29 cellular contexts compared by ENCODE assay signal in genomic region chr11:29271616-29272015, GRCh38.
"Had no signal": no experiment of that assay in that cellular context is flagged by ENCODE, and none has a peak within 500 bp of the region (broad histone marks: within the 10 kb centered on the region; RNA-seq: fewer than 3 reads in every experiment).

No MANE protein-coding gene starts in this region.

- H3K27ac ChIP-seq: colonic mucosa, dorsolateral prefrontal cortex, esophagus squamous epithelium, gastroesophageal sphincter, left lung, ovary, psoas muscle, stomach, suprapubic skin, tibial nerve, WERI-Rb-1 had no signal

- DNase-seq: activated CD4-positive, alpha-beta T cell treated with anti-CD3 and anti-CD28 coated beads for 1 hour; activated CD4-positive, alpha-beta T cell treated with anti-CD3 and anti-CD28 coated beads, Interleukin-2, amount 50 U/mL, for 1 hour; activated CD8-positive, alpha-beta T cell treated with anti-CD3 and anti-CD28 coated beads, Interleukin-2, amount 10 ng/mL, durations not matched to agents 7 days and 5 days; activated gamma-delta T cell; anterior cingulate cortex; colonic mucosa; dorsolateral prefrontal cortex; effector memory CD8-positive, alpha-beta T cell; esophagus squamous epithelium; head of caudate nucleus; hypothalamus; islet precursor cell; left lung; midbrain; natural killer cell; ovary; psoas muscle; small intestine; stimulated activated CD4-positive, alpha-beta T cell treated with anti-CD3 and anti-CD28 coated beads, Interleukin-15, amount 100 ng/mL, for 24 hours; stomach; T-cell; WERI-Rb-1 had no signal

- H3K4me1 ChIP-seq: colonic mucosa, esophagus squamous epithelium, gastroesophageal sphincter, left lung, psoas muscle, stomach, suprapubic skin, tibial nerve had no signal

- H3K9me3 ChIP-seq: colonic mucosa, esophagus squamous epithelium, gastroesophageal sphincter, ovary, psoas muscle, stomach, suprapubic skin, tibial nerve had no signal

- ATAC-seq: activated CD8-positive, alpha-beta T cell treated with anti-CD3 and anti-CD28 coated beads, Interleukin-2, amount 10 ng/mL, durations not matched to agents 7 days and 5 days; effector memory CD8-positive, alpha-beta T cell; gastroesophageal sphincter; left lung; natural killer cell; psoas muscle; sciatic nerve; stimulated activated memory B cell treated with anti-CD40 and anti-IgM and Interleukin-4, amounts not matched to agents 10 μg/mL and 1 μg/mL and 100 μg/mL, for 72 hours; T-cell had no signal

- FAIRE-seq: small intestine, urothelium cell line had no signal

- H3K36me3 ChIP-seq: colonic mucosa, esophagus squamous epithelium, gastroesophageal sphincter, left lung, ovary, stomach, suprapubic skin, tibial nerve, WERI-Rb-1 had no signal

- H3K27me3 ChIP-seq: colonic mucosa, esophagus squamous epithelium, gastroesophageal sphincter, left lung, ovary, stomach, suprapubic skin, tibial nerve had no signal

- H3K4me3 ChIP-seq: colonic mucosa, dorsolateral prefrontal cortex, esophagus squamous epithelium, gastroesophageal sphincter, left lung, lung, ovary, psoas muscle, stomach, suprapubic skin, tibial nerve had no signal
